ENCODE assay signal across 18 cellular contexts in the genomic region with DNA sequence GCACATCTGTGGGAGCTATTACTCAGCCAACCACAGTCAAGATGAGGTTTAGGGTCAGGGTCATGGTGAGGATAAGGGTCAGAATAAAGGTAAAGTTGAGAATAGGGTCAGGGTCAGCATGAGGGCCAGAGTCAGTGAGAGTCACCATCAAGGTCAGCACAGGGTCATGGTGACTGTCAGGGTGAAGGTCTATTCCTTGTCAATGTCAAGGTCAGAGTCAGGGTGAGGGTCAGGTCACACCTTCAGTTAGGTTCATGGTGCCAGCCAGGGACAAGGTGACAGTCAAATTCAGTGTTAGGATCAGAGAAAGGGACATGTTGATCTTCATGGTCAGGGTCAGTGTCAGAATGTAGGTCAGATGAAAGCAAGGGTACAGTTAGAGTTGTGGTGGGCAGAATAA. TPM values are rescaled to one million over a fixed set of nuclear protein-coding genes. Genes with fewer than 3 reads are reported as not detected.
DNase-seq lines count a peak whose midpoint lies in the region; ATAC-seq, FAIRE-seq and TF ChIP-seq lines count a peak whose summit lies in the region.
"Had no signal": no experiment of that assay in that cellular context is flagged by ENCODE, and none has a peak within 500 bp of the region (broad histone marks: within the 10 kb centered on the region; RNA-seq: fewer than 3 reads in every experiment).

No MANE protein-coding gene starts in this region.

- H3K36me3 ChIP-seq in K562 (ENCODE audit: control insufficient read depth, insufficient read depth, low read length) (no peaks in the 10 kb centered on the region), spleen (no peaks in the 10 kb centered on the region)

- no peak overlapping the region for H3K4me3 Mint-ChIP-seq in chondrocyte (ENCODE audit: unreplicated experiment)
- H3K4me3 Mint-ChIP-seq: CD4-positive, alpha-beta memory T cell; GM23338; H9 had no signal

- H2AFZ ChIP-seq in K562 (ENCODE audit: low read depth, low read length), result no peak overlapping the region
- H2AFZ ChIP-seq: GM23338 had no signal

- H4K20me1 ChIP-seq in K562 (replicated peaks; ENCODE audit: control insufficient read depth, insufficient read depth, low read length), result no peaks in the 10 kb centered on the region

- POLR2A ChIA-PET in K562 (lab: Yijun Ruan, JAX), result interaction anchor here (1.1 kb wide), 1 partner anchor 11 kb away, joined by 3 read pairs; no protein-coding TSS in a partner anchor

- TF ChIP-seq RAD21 in K562 (CRISPR knock-in tag; conservative IDR thresholded peaks at IDR 0.05 in 1 of 2, IDR thresholded peaks at IDR 0.05 in 1 of 2), result no peak

- no peaks in the 10 kb centered on the region for H3K36me3 Mint-ChIP-seq in chondrocyte (ENCODE audit: low read depth)
- H3K36me3 Mint-ChIP-seq: CD4-positive, alpha-beta memory T cell had no signal

- BruUV-seq in K562 (replicated peaks; lab: Mats Ljungman, UMichigan), result no TSS peak

- H3K4me1 ChIP-seq in K562 (replicated peaks in 1 of 2; ENCODE audit: control insufficient read depth in 2 of 2, insufficient read depth in 2 of 2, low read length in 2 of 2) (no peaks in the 10 kb centered on the region), spleen (no peaks in the 10 kb centered on the region), foreskin keratinocyte (no peaks in the 10 kb centered on the region)

- peak overlapping the region; percentile 38 for H3K27ac Mint-ChIP-seq in chondrocyte (ENCODE audit: unreplicated experiment)
- H3K27ac Mint-ChIP-seq: GM23338, H9 had no signal

- no peak overlapping the region for H3K9ac ChIP-seq in K562 (ENCODE audit: insufficient read depth in 1 of 2, low read depth in 2 of 2, low read length in 2 of 2)

- FAIRE-seq in K562 (lab: Jason Lieb, UNC), result no peak
- FAIRE-seq: GM12891, GM18507 had no signal

- intact Hi-C loops in K562 (cut with micrococcal nuclease) (no loop called here), spleen (cut with DNase I; ENCODE audit: low total_unique reads) (no loop called here)

- H3K79me2 ChIP-seq in K562 (ENCODE audit: control insufficient read depth, insufficient read depth, low read length), result no peaks in the 10 kb centered on the region

- H3K27ac ChIP-seq in K562 (ENCODE audit: extremely low read depth, low read depth, low read length), result no peak overlapping the region
- H3K27ac ChIP-seq in spleen, result no peak overlapping the region
- H3K27ac ChIP-seq in foreskin keratinocyte, result no peak overlapping the region

- H3K4me1 Mint-ChIP-seq in chondrocyte (ENCODE audit: low read depth), result no peaks in the 10 kb centered on the region
- H3K4me1 Mint-ChIP-seq: GM23338, H9 had no signal

- DNase-seq in K562 (ENCODE audit: extremely low read depth in 1 of 4, low spot score in 3 of 4), result no peak
- DNase-seq in chondrocyte (ENCODE audit: low spot score), result no peak
- peak; percentile 10 for DNase-seq in spleen
- no peak for DNase-seq in foreskin keratinocyte
- no peak for DNase-seq in SW 1271 (lab: John Stamatoyannopoulos, UW)
- DNase-seq: C1 segment of cervical spinal cord; Calu3; CD4-positive, alpha-beta memory T cell; COR-L47; DMS53; DMS79 treated with DMSO at 0.1 percent for 48 hours; GF-D8; H9 had no signal

- TF ChIP-seq EP300 in K562 (IDR thresholded peaks at IDR 0.05; ENCODE audit: low read length), result no peak

- no peaks in the 10 kb centered on the region for H3K9me3 Mint-ChIP-seq in chondrocyte (ENCODE audit: low read depth)
- H3K9me3 Mint-ChIP-seq: CD4-positive, alpha-beta memory T cell had no signal

- no peak for TF ChIP-seq CTCF in K562 (IDR thresholded peaks at IDR 0.05 in 2 of 3, conservative IDR thresholded peaks at IDR 0.05 in 1 of 3; ENCODE audit: insufficient read depth in 2 of 3, low read depth in 1 of 3, low read length in 3 of 3)
- TF ChIP-seq CTCF in chondrocyte (IDR thresholded peaks at IDR 0.05), result no peak
- TF ChIP-seq CTCF in spleen (IDR thresholded peaks at IDR 0.05 in 8 of 11, conservative IDR thresholded peaks at IDR 0.05 in 3 of 11), result no peak
- TF ChIP-seq CTCF in foreskin keratinocyte (conservative IDR thresholded peaks at IDR 0.05), result no peak

- H3K9me1 ChIP-seq in K562 (ENCODE audit: control insufficient read depth, insufficient read depth, low read length), result no peaks in the 10 kb centered on the region

- TF ChIP-seq POLR2A in K562 (conservative IDR thresholded peaks at IDR 0.05) (no peak), spleen (IDR thresholded peaks at IDR 0.05) (no peak)

- no peaks in the 10 kb centered on the region; the same call in 1 of the 2 replicates for H3K9me3 ChIP-seq in K562 (replicated peaks; ENCODE audit: control insufficient read depth, insufficient read depth, low read depth, low read length)
- H3K9me3 ChIP-seq in spleen, result no peaks in the 10 kb centered on the region

- ATAC-seq in K562, result no peak
- ATAC-seq in foreskin keratinocyte, result no peak
- no peak for ATAC-seq in GM18858 (IDR thresholded peaks at IDR 0.05; ENCODE audit: unreplicated experiment)
- ATAC-seq: GM23338, HCT116 had no signal

- CTCF ChIA-PET in K562 (lab: Yijun Ruan, JAX; ENCODE audit: low intra/inter-chr PET ratio), result no interaction called here

- no peak overlapping the region for H3K4me3 ChIP-seq in K562
- H3K4me3 ChIP-seq in spleen, result no peak overlapping the region
- H3K4me3 ChIP-seq: GM23338 had no signal

- in situ Hi-C loops in K562 (cut with MboI), result no loop called here

- H3K27me3 ChIP-seq in K562 (ENCODE audit: control insufficient read depth in 2 of 2, insufficient read depth in 2 of 2, low read length in 2 of 2) (no peaks in the 10 kb centered on the region), spleen (replicated peaks in 1 of 7) (no peaks in the 10 kb centered on the region), foreskin keratinocyte (no peaks in the 10 kb centered on the region)

- no peaks in the 10 kb centered on the region for H3K27me3 Mint-ChIP-seq in chondrocyte (ENCODE audit: low read depth)
- H3K27me3 Mint-ChIP-seq: CD4-positive, alpha-beta memory T cell had no signal

- no peak overlapping the region for H3K4me2 ChIP-seq in K562 (ENCODE audit: insufficient read depth, low read length)
- H3K4me2 ChIP-seq: GM23338 had no signal

TF ChIP-seq in K562, 482 proteins besides CTCF, POLR2A, EP300 and RAD21 (continues in another document):
- TF ChIP-seq, protein P1, sequence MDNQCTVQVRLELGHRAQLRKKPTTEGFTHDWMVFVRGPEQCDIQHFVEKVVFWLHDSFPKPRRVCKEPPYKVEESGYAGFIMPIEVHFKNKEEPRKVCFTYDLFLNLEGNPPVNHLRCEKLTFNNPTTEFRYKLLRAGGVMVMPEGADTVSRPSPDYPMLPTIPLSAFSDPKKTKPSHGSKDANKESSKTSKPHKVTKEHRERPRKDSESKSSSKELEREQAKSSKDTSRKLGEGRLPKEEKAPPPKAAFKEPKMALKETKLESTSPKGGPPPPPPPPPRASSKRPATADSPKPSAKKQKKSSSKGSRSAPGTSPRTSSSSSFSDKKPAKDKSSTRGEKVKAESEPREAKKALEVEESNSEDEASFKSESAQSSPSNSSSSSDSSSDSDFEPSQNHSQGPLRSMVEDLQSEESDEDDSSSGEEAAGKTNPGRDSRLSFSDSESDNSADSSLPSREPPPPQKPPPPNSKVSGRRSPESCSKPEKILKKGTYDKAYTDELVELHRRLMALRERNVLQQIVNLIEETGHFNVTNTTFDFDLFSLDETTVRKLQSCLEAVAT (IDR thresholded peaks at IDR 0.05), result no peak

RNA-seq across cellular contexts. Expression of a gene that starts 14.1 kb away (rescaled TPM):
- 20.9 and 28.4 TPM in 2 replicates for total RNA-seq in K562 (2011; cell fraction: chromatin; rRNA removed; ENCODE audit: low replicate concordance)
- total RNA-seq in K562 (2011; cell fraction: nucleolus; rRNA removed), result 50.9 and 59.1 TPM in 2 replicates
- total RNA-seq in K562 (2011; cell fraction: nucleoplasm; rRNA removed), result 40.5 and 59.2 TPM in 2 replicates
- total RNA-seq in K562 (2014; rRNA removed) (197 and 210 TPM in 2 replicates), K562 (2014; rRNA removed; fragmentation: Illumina TruSeq; extraction: Trizol) (111 and 125 TPM in 2 replicates), K562 (2015; rRNA removed; fragmentation: Illumina TruSeq; extraction: Trizol) (152 and 163 TPM in 2 replicates), K562 (2021) (214 and 225 TPM in 2 replicates), chondrocyte (70.2 to 76.9 TPM (median 72.9 TPM) in 3 replicates), spleen (10 to 100 TPM; 40.7 to 99.0 (median 50.3) TPM), foreskin keratinocyte (136 and 147 TPM in 2 replicates)
- polyA plus RNA-seq in K562 (2011; rRNA removed) (197 and 215 TPM in 2 replicates), K562 (2014; fragmentation: Illumina TruSeq; extraction: Trizol) (176 and 179 TPM in 2 replicates), K562 (2014; fragmentation: Nextera tagmentation; extraction: Ambion mirVana) (10 to 100 TPM; 51.4 to 92.8 TPM), K562 (2014; rRNA removed) (169 and 185 TPM in 2 replicates), spleen (100 to 1,000 TPM in 2 of 3 donors, 10 to 100 TPM in 1; 73.8 to 121 (median 115) TPM), foreskin keratinocyte (227 and 229 TPM in 2 replicates)
- 413 and 533 TPM in 2 replicates for polyA plus RNA-seq in K562 (2011; cell fraction: cytosol; rRNA removed)
- 126 and 138 TPM in 2 replicates for polyA plus RNA-seq in K562 (2011; cell fraction: nucleus; rRNA removed)
- polyA plus RNA-seq in K562 (2012), result 216 and 269 TPM in 2 replicates
- 63.1 and 70.4 TPM in 2 replicates for polyA minus RNA-seq in K562 (2011; rRNA and poly(A)+ RNA removed)
- 99.1 and 126 TPM in 2 replicates for polyA minus RNA-seq in K562 (2011; cell fraction: cytosol; rRNA and poly(A)+ RNA removed)
- 16.0 and 28.5 TPM in 2 replicates for polyA minus RNA-seq in K562 (2011; cell fraction: nucleus; rRNA and poly(A)+ RNA removed)

RNA-seq across cellular contexts. Expression of a gene that starts 51.2 kb away (rescaled TPM):
- total RNA-seq in K562 (2011; cell fraction: chromatin; rRNA removed; ENCODE audit: low replicate concordance), result 23.3 and 33.1 TPM in 2 replicates
- 21.2 and 24.7 TPM in 2 replicates for total RNA-seq in K562 (2011; cell fraction: nucleolus; rRNA removed)
- total RNA-seq in K562 (2011; cell fraction: nucleoplasm; rRNA removed), result 19.4 and 24.6 TPM in 2 replicates
- 17.0 and 18.4 TPM in 2 replicates for total RNA-seq in K562 (2014; rRNA removed)
- total RNA-seq in K562 (2014; rRNA removed; fragmentation: Illumina TruSeq; extraction: Trizol), result 9.7 and 10.3 TPM in 2 replicates
- total RNA-seq in K562 (2015; rRNA removed; fragmentation: Illumina TruSeq; extraction: Trizol), result 12.4 and 14.2 TPM in 2 replicates
- total RNA-seq in K562 (2021), result 15.6 and 18.7 TPM in 2 replicates
- polyA plus RNA-seq in K562 (2011; rRNA removed), result 14.9 and 15.6 TPM in 2 replicates
- 11.3 and 12.8 TPM in 2 replicates for polyA plus RNA-seq in K562 (2011; cell fraction: cytosol; rRNA removed)
- 19.8 and 22.6 TPM in 2 replicates for polyA plus RNA-seq in K562 (2011; cell fraction: nucleus; rRNA removed)
- 12.3 and 14.9 TPM in 2 replicates for polyA plus RNA-seq in K562 (2012)
- polyA plus RNA-seq in K562 (2014; fragmentation: Illumina TruSeq; extraction: Trizol), result 14.8 and 25.8 TPM in 2 replicates
- 1 to 10 TPM; 1.7 to 3.8 TPM for polyA plus RNA-seq in K562 (2014; fragmentation: Nextera tagmentation; extraction: Ambion mirVana)
- polyA plus RNA-seq in K562 (2014; rRNA removed), result 10.7 and 12.5 TPM in 2 replicates
- 16.6 and 18.6 TPM in 2 replicates for polyA minus RNA-seq in K562 (2011; rRNA and poly(A)+ RNA removed)
- 9.7 and 11.0 TPM in 2 replicates for polyA minus RNA-seq in K562 (2011; cell fraction: cytosol; rRNA and poly(A)+ RNA removed)
- polyA minus RNA-seq in K562 (2011; cell fraction: nucleus; rRNA and poly(A)+ RNA removed), result 7.9 and 9.0 TPM in 2 replicates
- 24.4 to 31.3 TPM (median 25.4 TPM) in 3 replicates for total RNA-seq in chondrocyte
- total RNA-seq in spleen, result 10 to 100 TPM; 19.8 to 32.1 (median 26.5) TPM
- polyA plus RNA-seq in spleen, result 10 to 100 TPM in 2 of 3 donors, 1 to 10 TPM in 1; 8.6 to 21.6 (median 15.3) TPM
- 27.0 and 27.3 TPM in 2 replicates for total RNA-seq in foreskin keratinocyte
- 15.9 and 16.3 TPM in 2 replicates for polyA plus RNA-seq in foreskin keratinocyte
